In genomic region chr10:5684971-5685763, GRCh38 we compare ENCODE assay signal across 8 cellular contexts. TPM values are rescaled to one million over a fixed set of nuclear protein-coding genes. Genes with fewer than 3 reads are reported as not detected.
DNase-seq lines count a peak whose midpoint lies in the region; ATAC-seq and TF ChIP-seq lines count a peak whose summit lies in the region.

No MANE protein-coding gene starts in this region.

- POLR2A ChIA-PET in WTC11 (lab: Charles Lee): no interaction called here

- peaks cover 21% of the 10 kb centered on the region for H3K4me1 Mint-ChIP-seq in WTC11

- H3K9me3 Mint-ChIP-seq in WTC11: peaks cover 11% of the 10 kb centered on the region

- H3K4me3 ChIP-seq in GM06990 (replicated peaks; ENCODE audit: low read depth, low read length): peak overlapping the region; percentile 75
- H3K4me3 ChIP-seq in LNCaP clone FGC (ENCODE audit: low read depth, low read length): peak overlapping the region; percentile 71

- ATAC-seq in GM21825 (IDR thresholded peaks at IDR 0.05; ENCODE audit: unreplicated experiment) (peak; percentile 48), WTC11 (peak; percentile 48)

- H3K27ac ChIP-seq in caudate nucleus (ENCODE audit: low read depth, low read length): peak overlapping the region; percentile 63

- TF ChIP-seq CTCF in GM06990 (IDR thresholded peaks at IDR 0.05; ENCODE audit: insufficient read depth, low read length, poor library complexity, severe bottlenecking) (peak; percentile 54), LNCaP clone FGC (IDR thresholded peaks at IDR 0.05; ENCODE audit: control insufficient read depth, extremely low read depth, insufficient read depth) (peak; percentile 68), WTC11 (IDR thresholded peaks at IDR 0.05) (no peak)

- CTCF ChIA-PET in WTC11 (lab: Charles Lee): interaction anchor here (1.0 to 1.8 kb wide), 3 partner anchors 22 to 55 kb away, joined by 3 read pairs; no protein-coding TSS in a partner anchor

- 0 out of 2 replicates have a peak, but pooled peaks cover 5% of the 10 kb centered on the region for H3K36me3 Mint-ChIP-seq in WTC11

- DNase-seq in GM06990 (ENCODE audit: extremely low read depth, insufficient read length) (peak; percentile 83), LNCaP clone FGC (ENCODE audit: low read depth) (peak; percentile 37), WTC11 (ENCODE audit: low spot score) (peak; percentile 62), caudate nucleus (lab: John Stamatoyannopoulos, UW) (peak in 52 of 61 donors; percentile 8 to 82 (median 50)), kidney glomerular epithelial cell (lab: John Stamatoyannopoulos, UW) (peak; percentile 41), COR-L47 (lab: John Stamatoyannopoulos, UW) (no peak)
- peak; percentile 49 to 70 for DNase-seq in stimulated activated CD4-positive, alpha-beta T cell treated with anti-CD3 and anti-CD28 coated beads, Interleukin-15, amount 100 ng/mL, for 48 hours (ENCODE audit: low read depth in 2 of 2)

- no peaks in the 10 kb centered on the region; the same call in 1 of the 2 replicates for H3K36me3 ChIP-seq in GM06990 (ENCODE audit: control insufficient read depth, insufficient read depth, low read length)

- no peaks in the 10 kb centered on the region for H3K27me3 ChIP-seq in GM06990 (replicated peaks; ENCODE audit: control insufficient read depth, insufficient read depth, low read length)

- peaks cover 33% of the 10 kb centered on the region for H3K27me3 Mint-ChIP-seq in WTC11 (ENCODE audit: low read depth)

- H3K27ac Mint-ChIP-seq in WTC11: peak overlapping the region; percentile 97

- peak overlapping the region; percentile 97 for H3K4me3 Mint-ChIP-seq in WTC11

TF ChIP-seq in WTC11, 78 proteins besides CTCF, POLR2A, EP300 and RAD21:
- TF ChIP-seq NFE2L1 (CRISPR knock-in tag; IDR thresholded peaks at IDR 0.05) (no peak), JUN (CRISPR knock-in tag; IDR thresholded peaks at IDR 0.05) (peak; percentile 70; the same call in 1 of the 2 replicates), SMAD3 (CRISPR knock-in tag; IDR thresholded peaks at IDR 0.05; ENCODE audit: borderline replicate concordance) (no peak), ESRRA (CRISPR knock-in tag; IDR thresholded peaks at IDR 0.05; ENCODE audit: borderline replicate concordance) (0 out of 2 replicates have a peak, but pooled peaks have one; percentile 6), ZNF671 (CRISPR knock-in tag; IDR thresholded peaks at IDR 0.05) (no peak), ZNF416 (CRISPR knock-in tag; IDR thresholded peaks at IDR 0.05) (0 out of 2 replicates have a peak, but pooled peaks have one; percentile 35)
- TF ChIP-seq, protein P1, sequence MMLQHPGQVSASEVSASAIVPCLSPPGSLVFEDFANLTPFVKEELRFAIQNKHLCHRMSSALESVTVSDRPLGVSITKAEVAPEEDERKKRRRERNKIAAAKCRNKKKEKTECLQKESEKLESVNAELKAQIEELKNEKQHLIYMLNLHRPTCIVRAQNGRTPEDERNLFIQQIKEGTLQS (CRISPR knock-in tag; conservative IDR thresholded peaks at IDR 0.05): 0 out of 2 replicates have a peak, but pooled peaks have one; percentile 18

RNA-seq across cellular contexts. Expression of gene TASOR2, which starts 0.5 kb away (rescaled TPM):
- 54.5 to 67.3 TPM (median 62.0 TPM) in 3 replicates for total RNA-seq in WTC11 (2021)

RNA-seq across cellular contexts. Expression of gene ASB13, which starts 18.8 kb away (rescaled TPM):
- total RNA-seq in WTC11 (2021): 23.4 to 28.3 TPM (median 27.3 TPM) in 3 replicates
